8 cellular contexts compared by ENCODE assay signal in the genomic region with DNA sequence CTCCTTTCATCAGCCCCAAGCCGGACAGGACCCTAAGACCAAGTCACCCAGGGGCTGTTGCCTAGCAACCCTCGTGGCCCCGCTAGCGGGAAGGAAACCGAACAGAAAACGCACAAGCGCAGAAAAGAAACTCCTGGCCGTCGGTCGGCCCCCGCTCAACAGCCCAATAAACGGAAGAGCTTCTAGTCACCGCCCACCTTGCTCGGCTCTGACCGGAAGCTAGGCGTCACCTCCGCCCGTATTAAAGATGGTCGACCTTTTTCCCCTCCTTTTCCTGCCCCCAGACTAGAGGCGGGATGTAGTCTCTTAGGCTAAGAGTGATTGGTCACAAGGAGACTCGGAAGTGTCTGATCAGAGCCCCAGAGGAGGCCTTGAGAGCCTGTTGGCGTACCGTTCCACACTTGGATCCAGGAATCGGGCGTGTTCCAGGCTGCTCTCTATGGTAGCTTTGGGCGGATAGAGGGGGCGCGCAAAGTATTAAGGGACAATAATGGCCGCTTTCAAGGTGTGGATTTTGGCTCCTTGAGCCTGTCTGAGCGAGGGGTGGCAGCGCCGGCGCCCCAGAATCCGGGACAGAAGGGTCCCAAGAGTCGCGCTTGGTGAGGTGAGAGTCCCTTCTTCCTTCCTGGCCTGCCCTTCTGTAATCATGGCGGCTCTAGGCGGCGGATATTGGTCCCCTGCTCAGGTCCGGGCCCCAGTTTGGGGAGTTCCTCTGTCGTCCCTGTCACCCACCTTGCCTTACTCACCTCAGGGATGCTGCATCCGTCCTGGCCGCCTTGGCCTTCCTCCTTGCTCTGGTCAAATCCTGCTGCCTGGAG. TPM values are rescaled to one million over a fixed set of nuclear protein-coding genes. Genes with fewer than 3 reads are reported as not detected.
DNase-seq lines count a peak whose midpoint lies in the region; ATAC-seq and TF ChIP-seq lines count a peak whose summit lies in the region.

Gene DHX38, plus strand, starts transcription at position 400 of the 818 bp plus-strand sequence. CDS start 2,311 bp downstream, outside the sequence.
Gene TXNL4B, minus strand, starts transcription at position 173 of the 818 bp plus-strand sequence. CDS start 2,871 bp downstream, outside the sequence.

- TF ChIP-seq CTCF in HFFc6 (IDR thresholded peaks at IDR 0.05) (no peak; the same call in 1 of the 2 replicates), NB4 (IDR thresholded peaks at IDR 0.05; ENCODE audit: low read depth, low read length) (no peak), gastroesophageal sphincter (IDR thresholded peaks at IDR 0.05) (no peak), neutrophil (IDR thresholded peaks at IDR 0.05) (peak; percentile 23)

- peak within 1 kb of the TSS; percentile 96 for H3K27ac Mint-ChIP-seq in HFFc6
- peak within 1 kb of the TSS; percentile 96 for H3K27ac Mint-ChIP-seq in activated naive CD4-positive, alpha-beta T cell treated with anti-CD3 and anti-CD28 coated beads, Interleukin-2, amount 10 ng/mL, durations not matched to agents 7 days and 5 days

- ATAC-seq in gastroesophageal sphincter, result peak; percentile 100

- no peaks in the 10 kb centered on the region for H3K9me3 Mint-ChIP-seq in HFFc6
- H3K9me3 Mint-ChIP-seq in activated naive CD4-positive, alpha-beta T cell treated with anti-CD3 and anti-CD28 coated beads, Interleukin-2, amount 10 ng/mL, durations not matched to agents 7 days and 5 days, result no peaks in the 10 kb centered on the region

- H3K36me3 Mint-ChIP-seq in HFFc6 (ENCODE audit: low read depth), result peaks cover 24% of the 10 kb centered on the region
- peaks cover 37% of the 10 kb centered on the region for H3K36me3 Mint-ChIP-seq in activated naive CD4-positive, alpha-beta T cell treated with anti-CD3 and anti-CD28 coated beads, Interleukin-2, amount 10 ng/mL, durations not matched to agents 7 days and 5 days

- H3K9ac ChIP-seq in SK-N-MC (ENCODE audit: insufficient read length), result peak within 1 kb of the TSS; percentile 90

- peaks cover 0 to 46% (median 15%) of the 10 kb centered on the region in 3 donors for H3K4me1 ChIP-seq in gastroesophageal sphincter
- peaks cover 25 to 37% of the 10 kb centered on the region in 2 experiments for H3K4me1 ChIP-seq in neutrophil (ENCODE audit: control insufficient read depth in 1 of 2, insufficient read depth in 1 of 2, low read depth in 1 of 2, low read length in 1 of 2)

- DNase-seq in GM04503 (ENCODE audit: low read depth), result peak; percentile 98
- DNase-seq in HFFc6, result peak; percentile 99
- peak; percentile 100 for DNase-seq in NB4 (ENCODE audit: low read depth)
- peak; percentile 86 for DNase-seq in SK-N-MC (ENCODE audit: low read depth, low spot score)
- peak; percentile 96 for DNase-seq in activated naive CD4-positive, alpha-beta T cell treated with anti-CD3 and anti-CD28 coated beads, Interleukin-2, amount 10 ng/mL, durations not matched to agents 7 days and 5 days
- DNase-seq in substantia nigra (lab: John Stamatoyannopoulos, UW), result peak; percentile 55 to 99 (median 95)

- H3K27ac ChIP-seq in SK-N-MC (peak within 1 kb of the TSS; percentile 71; the same call in 1 of the 2 replicates), gastroesophageal sphincter (peak within 1 kb of the TSS; percentile 90 to 97 (median 92)), neutrophil (peak within 1 kb of the TSS; percentile 91), substantia nigra (ENCODE audit: low read depth, low read length, poor library complexity, severe bottlenecking) (peak within 1 kb of the TSS; percentile 88)

- 0 to 1% methylated on average over 10 to 18 of the region's 43 CpGs for WGBS in gastroesophageal sphincter (ENCODE audit: low coverage in 1 of 2), 2 donors

- no peaks in the 10 kb centered on the region for H3K9me3 ChIP-seq in SK-N-MC (ENCODE audit: low read depth, low read length)
- H3K9me3 ChIP-seq in gastroesophageal sphincter, result no peaks in the 10 kb centered on the region
- no peaks in the 10 kb centered on the region for H3K9me3 ChIP-seq in neutrophil

- peaks cover 10% of the 10 kb centered on the region; the same call in 1 of the 2 replicates for H3K36me3 ChIP-seq in SK-N-MC (ENCODE audit: insufficient read depth, low read length)
- peaks cover 0 to 55% of the 10 kb centered on the region in 2 donors for H3K36me3 ChIP-seq in gastroesophageal sphincter
- H3K36me3 ChIP-seq in neutrophil, result peaks cover 52% of the 10 kb centered on the region

- H3K4me3 ChIP-seq in NB4 (ENCODE audit: low read depth, low read length) (peak within 1 kb of the TSS; percentile 96), SK-N-MC (peak within 1 kb of the TSS; percentile 89), gastroesophageal sphincter (peak within 1 kb of the TSS; percentile 82 to 99), neutrophil (ENCODE audit: low read depth in 1 of 2, low read length in 1 of 2) (peak within 1 kb of the TSS; percentile 93 to 95)

- H3K4me1 Mint-ChIP-seq in HFFc6 (ENCODE audit: low read depth), result peaks cover 37% of the 10 kb centered on the region
- peaks cover 42% of the 10 kb centered on the region for H3K4me1 Mint-ChIP-seq in activated naive CD4-positive, alpha-beta T cell treated with anti-CD3 and anti-CD28 coated beads, Interleukin-2, amount 10 ng/mL, durations not matched to agents 7 days and 5 days

- no peak for TF ChIP-seq EP300 in gastroesophageal sphincter (IDR thresholded peaks at IDR 0.05)

- TF ChIP-seq POLR2A in NB4 (IDR thresholded peaks at IDR 0.05; ENCODE audit: extremely low read depth, insufficient read length) (no peak), gastroesophageal sphincter (IDR thresholded peaks at IDR 0.05) (peak; percentile 51 to 60)

- H3K27me3 Mint-ChIP-seq in HFFc6 (ENCODE audit: insufficient read depth), result peaks cover 4% of the 10 kb centered on the region; the same call in 1 of the 2 replicates
- H3K27me3 Mint-ChIP-seq in activated naive CD4-positive, alpha-beta T cell treated with anti-CD3 and anti-CD28 coated beads, Interleukin-2, amount 10 ng/mL, durations not matched to agents 7 days and 5 days, result no peaks in the 10 kb centered on the region

- H3K27me3 ChIP-seq in gastroesophageal sphincter (no peaks in the 10 kb centered on the region), neutrophil (no peaks in the 10 kb centered on the region)

- CTCF ChIA-PET in activated naive CD4-positive, alpha-beta T cell treated with anti-CD3 and anti-CD28 coated beads, Interleukin-2, amount 10 ng/mL, durations not matched to agents 7 days and 5 days (lab: Charles Lee), result no interaction called here

- H3K4me3 Mint-ChIP-seq in HFFc6, result peak within 1 kb of the TSS; percentile 100
- peak within 1 kb of the TSS; percentile 97 for H3K4me3 Mint-ChIP-seq in activated naive CD4-positive, alpha-beta T cell treated with anti-CD3 and anti-CD28 coated beads, Interleukin-2, amount 10 ng/mL, durations not matched to agents 7 days and 5 days

RNA-seq across cellular contexts. Expression of gene DHX38, which starts in this region (rescaled TPM):
- total RNA-seq in HFFc6 (2021; fragmentation: NEBNext Ultra II Directional; extraction: Animal tissue kit (Norgen Biotek cat#: 25700)), result 10 to 100 TPM; 51.1 to 58.2 (median 55.6) TPM
- 10 to 100 TPM; 32.8 to 73.8 (median 54.4) TPM for total RNA-seq in gastroesophageal sphincter

RNA-seq across cellular contexts. Expression of gene TXNL4B, which starts in this region (rescaled TPM):
- 10 to 100 TPM in 3 of 6 experiments, 1 to 10 TPM in 3; 5.9 to 10.4 (median 9.9) TPM for total RNA-seq in HFFc6 (2021; fragmentation: NEBNext Ultra II Directional; extraction: Animal tissue kit (Norgen Biotek cat#: 25700))
- 10 to 100 TPM in 1 of 4 donors, 1 to 10 TPM in 3; 5.8 to 10.6 (median 8.6) TPM for total RNA-seq in gastroesophageal sphincter

Comparison
In these comparisons a context has a peak if more than half of its experiments do, and no peak if none do; other contexts are left out.
1. Peak in every context shown above with its lines: DNase-seq, ATAC-seq, H3K4me3 ChIP-seq and H3K27ac ChIP-seq.